Comparison of ENCODE assay signal across 8 cellular contexts in genomic region chr22:42780070-42780540, GRCh38. TPM values are rescaled to one million over a fixed set of nuclear protein-coding genes. Genes with fewer than 3 reads are reported as not detected.
DNase-seq lines count a peak whose midpoint lies in the region; ATAC-seq and TF ChIP-seq lines count a peak whose summit lies in the region.

No MANE protein-coding gene starts in this region.

- no peaks in the 10 kb centered on the region for H3K79me2 ChIP-seq in osteoblast (ENCODE audit: insufficient read depth, low read length)

- no peaks in the 10 kb centered on the region for H4K20me1 ChIP-seq in osteoblast (ENCODE audit: insufficient read depth, low read length)

- no peak for TF ChIP-seq EP300 in Ishikawa (IDR thresholded peaks at IDR 0.05; ENCODE audit: borderline replicate concordance)

- H3K4me3 ChIP-seq in osteoblast (ENCODE audit: insufficient read depth, low read length), result no peak overlapping the region

- H3K27ac ChIP-seq in osteoblast (ENCODE audit: low read depth, low read length), result no peak overlapping the region

- H3K9me3 ChIP-seq in osteoblast (ENCODE audit: low read depth, low read length), result no peaks in the 10 kb centered on the region

- peak; percentile 91 for TF ChIP-seq CTCF in osteoblast (IDR thresholded peaks at IDR 0.05; ENCODE audit: extremely low read depth, low read depth, low read length)

- H3K4me2 ChIP-seq in osteoblast (ENCODE audit: insufficient read depth, low read length), result no peak overlapping the region

- H2AFZ ChIP-seq in osteoblast (ENCODE audit: low read length), result no peak overlapping the region

- H3K4me1 ChIP-seq in osteoblast (ENCODE audit: insufficient read depth, low read length), result no peaks in the 10 kb centered on the region

- peak; percentile 87 for TF ChIP-seq RAD21 in Ishikawa (IDR thresholded peaks at IDR 0.05; ENCODE audit: low read depth)

- DNase-seq in DMS79 (lab: John Stamatoyannopoulos, UW) (peak; percentile 46), NOMO-1 (lab: John Stamatoyannopoulos, UW; ENCODE audit: unreplicated experiment in 2 of 2) (peak; percentile 62 to 80), foreskin melanocyte (peak; percentile 84), osteoblast (ENCODE audit: insufficient read length, low spot score, missing footprints) (peak; percentile 94)
- DNase-seq in activated T-cell treated with anti-CD3 and anti-CD28 coated beads, Interleukin-2, amount 50 U/mL, for 1 hour, result peak; percentile 23

- no peaks in the 10 kb centered on the region for H3K36me3 ChIP-seq in osteoblast (ENCODE audit: insufficient read depth, low read length)

- ATAC-seq in HG02588 (IDR thresholded peaks at IDR 0.05; ENCODE audit: unreplicated experiment), result no peak
- no peak for ATAC-seq in HG02973 (IDR thresholded peaks at IDR 0.05; ENCODE audit: unreplicated experiment)

- H3K27me3 ChIP-seq in osteoblast (ENCODE audit: insufficient read depth, low read length), result no peaks in the 10 kb centered on the region

TF ChIP-seq in Ishikawa, 13 proteins besides CTCF, POLR2A, EP300 and RAD21:
- no peak for TF ChIP-seq EGR1 (IDR thresholded peaks at IDR 0.05)
- no peak for TF ChIP-seq TCF12 (IDR thresholded peaks at IDR 0.05; ENCODE audit: low read depth)
- TF ChIP-seq TEAD4 (IDR thresholded peaks at IDR 0.05), result peak; percentile 81
TF ChIP-seq in Ishikawa: peak in this region for 1.

RNA-seq across cellular contexts. Expression of gene A4GALT, which starts 59.4 kb away (rescaled TPM):
- total RNA-seq in osteoblast, result 19.9 and 24.2 TPM in 2 replicates

Comparison
In these comparisons a context has a peak if more than half of its experiments do, and no peak if none do; other contexts are left out.
1. DNase-seq: peak in every context shown above with its lines; median percentile 94 in osteoblast; 84 in foreskin melanocyte; 71 in NOMO-1; 46 in DMS79; 23 in activated T-cell treated with anti-CD3 and anti-CD28 coated beads, Interleukin-2, amount 50 U/mL, for 1 hour.